Comparison of ENCODE assay signal across 23 cellular contexts in the genomic region with DNA sequence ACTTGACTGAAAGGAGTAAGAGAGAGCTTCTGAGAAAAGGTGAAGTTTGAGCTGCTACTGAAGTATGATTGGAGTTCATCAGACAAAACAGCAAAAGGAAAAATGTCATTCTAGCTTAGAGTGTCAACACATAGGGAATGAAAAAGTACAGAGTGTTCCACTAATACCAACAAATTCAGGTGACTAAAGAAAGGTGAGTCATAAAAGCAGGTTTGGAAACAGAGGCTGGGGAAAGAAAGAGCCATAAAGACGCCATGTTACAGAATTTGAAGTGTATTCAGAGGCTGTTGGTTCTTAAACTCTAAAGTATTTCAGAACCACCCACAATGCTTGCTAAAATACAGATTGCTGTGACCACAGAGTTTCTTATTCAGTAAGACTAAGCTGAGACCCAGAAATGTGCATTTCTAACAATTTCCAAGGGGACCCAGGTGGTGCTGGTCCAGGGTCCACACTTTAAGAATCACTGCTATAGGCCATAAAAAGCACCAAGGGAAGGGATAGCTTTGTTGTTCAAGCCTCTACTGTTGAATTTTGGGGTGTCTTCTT.
DNase-seq lines count a peak whose midpoint lies in the region; ATAC-seq, FAIRE-seq and TF ChIP-seq lines count a peak whose summit lies in the region.
"Had no signal": no experiment of that assay in that cellular context is flagged by ENCODE, and none has a peak within 500 bp of the region (broad histone marks: within the 10 kb centered on the region; RNA-seq: fewer than 3 reads in every experiment).

No MANE protein-coding gene starts in this region.

- no peaks in the 10 kb centered on the region for H3K9me3 Mint-ChIP-seq in activated CD4-positive, alpha-beta T cell treated with anti-CD3 and anti-CD28 coated beads for 36 hours (ENCODE audit: low read depth)
- no peaks in the 10 kb centered on the region for H3K9me3 Mint-ChIP-seq in Caco-2 (ENCODE audit: unreplicated experiment)
- no peaks in the 10 kb centered on the region for H3K9me3 Mint-ChIP-seq in effector memory CD8-positive, alpha-beta T cell

- peak; percentile 60 for ATAC-seq in activated CD4-positive, alpha-beta T cell treated with anti-CD3 and anti-CD28 coated beads for 36 hours
- peak; percentile 41 for ATAC-seq in HG02798 (IDR thresholded peaks at IDR 0.05; ENCODE audit: poor library complexity, unreplicated experiment)
- ATAC-seq in effector memory CD8-positive, alpha-beta T cell (replicated peaks), result no peak
- ATAC-seq: HCT116 had no signal

- H3K27me3 Mint-ChIP-seq in activated CD4-positive, alpha-beta T cell treated with anti-CD3 and anti-CD28 coated beads for 36 hours, result peaks cover 2% of the 10 kb centered on the region
- H3K27me3 Mint-ChIP-seq in Caco-2 (ENCODE audit: insufficient read depth, unreplicated experiment), result peaks cover 4% of the 10 kb centered on the region
- H3K27me3 Mint-ChIP-seq in effector memory CD8-positive, alpha-beta T cell, result peaks cover 0 to 9% of the 10 kb centered on the region in 2 donors

- no peak overlapping the region for H3K27ac Mint-ChIP-seq in activated CD4-positive, alpha-beta T cell treated with anti-CD3 and anti-CD28 coated beads for 36 hours
- no peak overlapping the region for H3K27ac Mint-ChIP-seq in Caco-2 (ENCODE audit: unreplicated experiment)
- no peak overlapping the region for H3K27ac Mint-ChIP-seq in effector memory CD8-positive, alpha-beta T cell

- BruUV-seq in Caco-2 (replicated peaks; lab: Mats Ljungman, UMichigan), result no TSS peak

- no peaks in the 10 kb centered on the region for H3K36me3 Mint-ChIP-seq in activated CD4-positive, alpha-beta T cell treated with anti-CD3 and anti-CD28 coated beads for 36 hours (ENCODE audit: low read depth)
- no peaks in the 10 kb centered on the region for H3K36me3 Mint-ChIP-seq in Caco-2 (ENCODE audit: insufficient read depth, unreplicated experiment)
- H3K36me3 Mint-ChIP-seq in effector memory CD8-positive, alpha-beta T cell (ENCODE audit: insufficient read depth), result peaks cover 6% of the 10 kb centered on the region

- no peaks in the 10 kb centered on the region for H3K27me3 ChIP-seq in bronchial epithelial cell (ENCODE audit: control insufficient read depth, insufficient read depth, low read length)
- no peaks in the 10 kb centered on the region for H3K27me3 ChIP-seq in Caco-2 (replicated peaks; ENCODE audit: control insufficient read depth, insufficient read depth, low read length)

- H3K4me1 Mint-ChIP-seq in activated CD4-positive, alpha-beta T cell treated with anti-CD3 and anti-CD28 coated beads for 36 hours, result peaks cover 7% of the 10 kb centered on the region
- no peaks in the 10 kb centered on the region for H3K4me1 Mint-ChIP-seq in Caco-2 (ENCODE audit: low read depth, unreplicated experiment)
- no peaks in the 10 kb centered on the region for H3K4me1 Mint-ChIP-seq in effector memory CD8-positive, alpha-beta T cell (ENCODE audit: low read depth in 2 of 2)

- POLR2A ChIA-PET in activated CD4-positive, alpha-beta T cell treated with anti-CD3 and anti-CD28 coated beads for 36 hours (lab: Charles Lee), result no interaction called here
- POLR2A ChIA-PET in Caco-2 (lab: Charles Lee), result no interaction called here

- no peak for FAIRE-seq in bronchial epithelial cell (lab: Jason Lieb, UNC)

- no peak overlapping the region for H3K4me3 ChIP-seq in bronchial epithelial cell (ENCODE audit: low read depth, low read length)
- no peak overlapping the region for H3K4me3 ChIP-seq in Caco-2 (ENCODE audit: low read depth, low read length)
- H3K4me3 ChIP-seq: SJSA1 had no signal

- CTCF ChIA-PET in activated CD4-positive, alpha-beta T cell treated with anti-CD3 and anti-CD28 coated beads for 36 hours (lab: Charles Lee), result interaction anchor here (0.5 to 2.4 kb wide), 7 partner anchors 10 to 501 kb away, joined by 3 to 10 read pairs (median 4); no protein-coding TSS in a partner anchor
- CTCF ChIA-PET in Caco-2 (lab: Charles Lee), result interaction anchor here (0.7 kb wide), 1 partner anchor 11 kb away, joined by 10 read pairs; no protein-coding TSS in a partner anchor

- TF ChIP-seq CTCF in 22Rv1 (IDR thresholded peaks at IDR 0.05) (no peak), bronchial epithelial cell (IDR thresholded peaks at IDR 0.05; ENCODE audit: insufficient read depth, low read length, severe bottlenecking) (no peak), Caco-2 (IDR thresholded peaks at IDR 0.05; ENCODE audit: insufficient read depth in 1 of 2, low read depth in 1 of 2, low read length in 1 of 2, severe bottlenecking in 1 of 2, unreplicated experiment in 1 of 2) (no peak)

- H3K4me1 ChIP-seq in Caco-2, result no peaks in the 10 kb centered on the region
- H3K4me1 ChIP-seq: SJSA1 had no signal

- no peaks in the 10 kb centered on the region for H3K36me3 ChIP-seq in bronchial epithelial cell (ENCODE audit: control insufficient read depth, insufficient read depth, low read length)
- no peaks in the 10 kb centered on the region for H3K36me3 ChIP-seq in Caco-2 (ENCODE audit: control insufficient read depth, insufficient read depth, low read length)
- H3K36me3 ChIP-seq: SJSA1 had no signal

- DNase-seq in activated CD4-positive, alpha-beta T cell treated with anti-CD3 and anti-CD28 coated beads for 36 hours, result no peak
- no peak for DNase-seq in activated CD4-positive, alpha-beta T cell treated with anti-CD3 and anti-CD28 coated beads, Interleukin-2, amount 50 U/mL, for 4 hours
- DNase-seq in bronchial epithelial cell (ENCODE audit: low read depth) (peak; percentile 17), Caco-2 (no peak), HK-2 (ENCODE audit: unreplicated experiment) (no peak)
- no peak for DNase-seq in effector memory CD8-positive, alpha-beta T cell
- DNase-seq: 8988T, DMS53, IMR-90, KG1, NCI-H1048, NCI-H1417, NCI-H1694, NCI-H2029 treated with DMSO at 0.1 percent for 48 hours, NCI-H446 treated with DMSO at 0.1 percent for 48 hours, NCI-H526, NCI-H82, Right ventricle myocardium superior, RPMI8226 had no signal

- H3K9me3 ChIP-seq in Caco-2, result no peaks in the 10 kb centered on the region
- H3K9me3 ChIP-seq: SJSA1 had no signal

- intact Hi-C loops in activated CD4-positive, alpha-beta T cell treated with anti-CD3 and anti-CD28 coated beads for 36 hours (cut with DNase I, micrococcal nuclease), result no loop called here
- intact Hi-C loops in Caco-2 (cut with micrococcal nuclease; ENCODE audit: unreplicated experiment), result no loop called here

- H3K27ac ChIP-seq in 22Rv1, result peak overlapping the region; percentile 70
- H3K27ac ChIP-seq: SJSA1 had no signal

- no peak overlapping the region for H3K4me3 Mint-ChIP-seq in activated CD4-positive, alpha-beta T cell treated with anti-CD3 and anti-CD28 coated beads for 36 hours
- no peak overlapping the region for H3K4me3 Mint-ChIP-seq in Caco-2 (ENCODE audit: unreplicated experiment)
- H3K4me3 Mint-ChIP-seq in effector memory CD8-positive, alpha-beta T cell, result no peak overlapping the region
